ENCODE assay signal across 14 cellular contexts in genomic region chr6:29924731-29925130, GRCh38. TPM values are rescaled to one million over a fixed set of nuclear protein-coding genes. Genes with fewer than 3 reads are reported as not detected.
DNase-seq lines count a peak whose midpoint lies in the region; ATAC-seq, FAIRE-seq and TF ChIP-seq lines count a peak whose summit lies in the region.
"Had no signal": no experiment of that assay in that cellular context is flagged by ENCODE, and none has a peak within 500 bp of the region (broad histone marks: within the 10 kb centered on the region; RNA-seq: fewer than 3 reads in every experiment).

No MANE protein-coding gene starts in this region.

- no peaks in the 10 kb centered on the region for H3K36me3 Mint-ChIP-seq in MCF 10A (ENCODE audit: insufficient read depth, unreplicated experiment)
- no peaks in the 10 kb centered on the region for H3K36me3 Mint-ChIP-seq in activated B cell treated with CpG ODN at 0.5 μM for 24 hours (ENCODE audit: low read depth)

- TF ChIP-seq CTCF in MCF 10A (IDR thresholded peaks at IDR 0.05; ENCODE audit: unreplicated experiment) (no peak), breast epithelium (IDR thresholded peaks at IDR 0.05) (no peak), activated B cell treated with CpG ODN at 0.5 μM for 24 hours (IDR thresholded peaks at IDR 0.05) (no peak), bronchial epithelial cell (IDR thresholded peaks at IDR 0.05; ENCODE audit: insufficient read depth, low read length, severe bottlenecking) (no peak), pancreas (IDR thresholded peaks at IDR 0.05) (no peak)

- POLR2A ChIA-PET in MCF 10A (lab: Yijun Ruan, JAX) (no interaction called here), activated B cell treated with CpG ODN at 0.5 μM for 24 hours (lab: Charles Lee) (interaction anchor here (1.2 to 3.3 kb wide), 2 partner anchors 41 to 142 kb away, joined by 3 to 31 read pairs; partner anchors contain the start of gene PPP1R11)

- H3K4me3 ChIP-seq in breast epithelium (no peak overlapping the region), bronchial epithelial cell (ENCODE audit: low read depth, low read length) (no peak overlapping the region), pancreas (no peak overlapping the region)
- H3K4me3 ChIP-seq: skin epidermis had no signal

- H3K4me3 Mint-ChIP-seq in MCF 10A (ENCODE audit: unreplicated experiment) = no peak overlapping the region
- H3K4me3 Mint-ChIP-seq in activated B cell treated with CpG ODN at 0.5 μM for 24 hours = peak overlapping the region; percentile 48

- H3K4me1 ChIP-seq in breast epithelium = no peaks in the 10 kb centered on the region
- peaks cover 0 to 5% (median 4%) of the 10 kb centered on the region in 3 donors for H3K4me1 ChIP-seq in pancreas

- no peaks in the 10 kb centered on the region for H3K9me3 ChIP-seq in breast epithelium
- H3K9me3 ChIP-seq in pancreas = no peaks in the 10 kb centered on the region

- CTCF ChIA-PET in MCF 10A (lab: Yijun Ruan, JAX) (no interaction called here), activated B cell treated with CpG ODN at 0.5 μM for 24 hours (lab: Charles Lee) (no interaction called here)

- no peaks in the 10 kb centered on the region for H3K27me3 ChIP-seq in breast epithelium
- H3K27me3 ChIP-seq in bronchial epithelial cell (ENCODE audit: control insufficient read depth, insufficient read depth, low read length) = no peaks in the 10 kb centered on the region
- H3K27me3 ChIP-seq in pancreas = no peaks in the 10 kb centered on the region

- H3K27ac Mint-ChIP-seq in MCF 10A (ENCODE audit: low read depth, unreplicated experiment) (no peak overlapping the region), activated B cell treated with CpG ODN at 0.5 μM for 24 hours (peak overlapping the region; percentile 76)
- H3K27ac Mint-ChIP-seq: dendritic cell treated with granulocyte-macrophage colony-stimulating factor and Interleukin-4, amounts not matched to agents 40 ng/mL and 50 ng/mL, for 4 days had no signal

- intact Hi-C loops in MCF 10A (cut with micrococcal nuclease) (no loop called here), breast epithelium (cut with DNase I; ENCODE audit: low total_unique reads) (no loop called here), activated B cell treated with CpG ODN at 0.5 μM for 24 hours (cut with micrococcal nuclease) (loop anchor here (5.0 kb wide), 1 partner anchor 83 kb away; no protein-coding TSS in a partner anchor), pancreas (cut with DNase I) (no loop called here)

- FAIRE-seq in bronchial epithelial cell (lab: Jason Lieb, UNC) (no peak), pancreas (lab: Jason Lieb, UNC) (no peak)

- H3K9me3 Mint-ChIP-seq in MCF 10A (ENCODE audit: unreplicated experiment) = no peaks in the 10 kb centered on the region
- H3K9me3 Mint-ChIP-seq in activated B cell treated with CpG ODN at 0.5 μM for 24 hours = no peaks in the 10 kb centered on the region
- H3K9me3 Mint-ChIP-seq: dendritic cell treated with granulocyte-macrophage colony-stimulating factor and Interleukin-4, amounts not matched to agents 40 ng/mL and 50 ng/mL, for 4 days had no signal

- H3K36me3 ChIP-seq in breast epithelium (no peaks in the 10 kb centered on the region), bronchial epithelial cell (ENCODE audit: control insufficient read depth, insufficient read depth, low read length) (no peaks in the 10 kb centered on the region), pancreas (no peaks in the 10 kb centered on the region)

- H3K27me3 Mint-ChIP-seq in MCF 10A (ENCODE audit: insufficient read depth, unreplicated experiment) (peaks cover 15% of the 10 kb centered on the region), activated B cell treated with CpG ODN at 0.5 μM for 24 hours (no peaks in the 10 kb centered on the region)
- H3K27me3 Mint-ChIP-seq: dendritic cell treated with granulocyte-macrophage colony-stimulating factor and Interleukin-4, amounts not matched to agents 40 ng/mL and 50 ng/mL, for 4 days had no signal

- H3K27ac ChIP-seq in breast epithelium = no peak overlapping the region
- H3K27ac ChIP-seq in pancreas = peak overlapping the region in 2 of 4 donors; percentile 52 to 97

- TF ChIP-seq POLR2A in breast epithelium (IDR thresholded peaks at IDR 0.05) = no peak

- DNase-seq in MCF 10A (ENCODE audit: unreplicated experiment) (peak; percentile 34), breast epithelium (ENCODE audit: low spot score in 2 of 2) (no peak), activated B cell treated with CpG ODN at 0.5 μM for 24 hours (no peak), bronchial epithelial cell (ENCODE audit: low read depth) (peak; percentile 86), pancreas (no peak)
- peak; percentile 58 for DNase-seq in stimulated activated naive CD8-positive, alpha-beta T cell treated with anti-CD3 and anti-CD28 coated beads, Interleukin-15, Interleukin-2, amounts not matched to agents 100 U/mL and 50 U/mL, for 24 hours
- DNase-seq: GF-D8, MM.1S, NCI-H524, Right ventricle myocardium superior had no signal

- ATAC-seq in activated B cell treated with CpG ODN at 0.5 μM for 24 hours (ENCODE audit: low read depth) = no peak
- ATAC-seq in stimulated activated naive CD8-positive, alpha-beta T cell treated with anti-CD3 and anti-CD28 coated beads, Interleukin-15, Interleukin-2, amounts not matched to agents 100 U/mL and 50 U/mL, for 24 hours = peak; percentile 60
- ATAC-seq in HG03039 (IDR thresholded peaks at IDR 0.05; ENCODE audit: unreplicated experiment) = no peak
- ATAC-seq in pancreas = no peak
- ATAC-seq in GM18517 (IDR thresholded peaks at IDR 0.05; ENCODE audit: unreplicated experiment) = no peak

- H3K4me1 Mint-ChIP-seq in MCF 10A (ENCODE audit: insufficient read depth, unreplicated experiment) (peaks cover 15% of the 10 kb centered on the region), activated B cell treated with CpG ODN at 0.5 μM for 24 hours (peaks cover 16% of the 10 kb centered on the region)

- WGBS in pancreas, 2 donors = 61 to 74% methylated on average over 3 of the region's 3 CpGs

- BruUV-seq in MCF 10A (replicated peaks; lab: Mats Ljungman, UMichigan) = no TSS peak

RNA-seq across cellular contexts. Expression of gene HLA-A, which starts 17.6 kb away (rescaled TPM):
- total RNA-seq in MCF 10A (2022) = 139 and 217 TPM in 2 replicates
- total RNA-seq in breast epithelium = 100 to 1,000 TPM; 327 to 617 (median 473) TPM
- 1,592 and 1,608 TPM in 2 replicates for total RNA-seq in activated B cell treated with CpG ODN at 0.5 μM for 24 hours
- 268 and 707 TPM in 2 replicates for total RNA-seq in bronchial epithelial cell
- total RNA-seq in pancreas = 100 to 1,000 TPM in 2 of 6 donors, 10 to 100 TPM in 4; 63.7 to 374 (median 79.2) TPM
- polyA plus RNA-seq in pancreas = 100 to 1,000 TPM; 220 to 350 TPM

Comparison
In these comparisons a context has a peak if more than half of its experiments do, and no peak if none do; other contexts are left out.
1. DNase-seq: peak in MCF 10A (single experiment), bronchial epithelial cell (single experiment) and stimulated activated naive CD8-positive, alpha-beta T cell treated with anti-CD3 and anti-CD28 coated beads, Interleukin-15, Interleukin-2, amounts not matched to agents 100 U/mL and 50 U/mL, for 24 hours (single experiment); none in breast epithelium (0 of 2), activated B cell treated with CpG ODN at 0.5 μM for 24 hours (single experiment) and pancreas (0 of 6).